In genomic region chr13:54078271-54078670, GRCh38 we compare ENCODE assay signal across 25 cellular contexts.
"Had no signal": no experiment of that assay in that cellular context is flagged by ENCODE, and none has a peak within 500 bp of the region (broad histone marks: within the 10 kb centered on the region; RNA-seq: fewer than 3 reads in every experiment).

No MANE protein-coding gene starts in this region.

- DNase-seq: activated B cell treated with CpG ODN at 0.5 μM for 24 hours; activated CD4-positive, alpha-beta T cell treated with anti-CD3 and anti-CD28 coated beads, Interleukin-2, amount 50 U/mL, for 1 hour; activated CD8-positive, alpha-beta T cell treated with anti-CD3 and anti-CD28 coated beads for 36 hours; activated naive CD8-positive, alpha-beta T cell treated with anti-CD3 and anti-CD28 coated beads, Interleukin-2, amount 50 U/mL, for 24 hours; activated T-cell treated with anti-CD3 and anti-CD28 coated beads, Interleukin-2, amount 50 U/mL, for 4 hours; amygdala; central memory CD4-positive, alpha-beta T cell; endodermal cell; foreskin fibroblast; heart left ventricle; hypothalamus; immature natural killer cell; kidney; left colon; mammary epithelial cell; pancreas; sigmoid colon; small intestine; stimulated activated CD4-positive, alpha-beta T cell treated with anti-CD3 and anti-CD28 coated beads, Interleukin-4, amount 100 ng/mL, for 4 hours; stimulated activated CD8-positive, alpha-beta memory T cell treated with anti-CD3 and anti-CD28 coated beads, Interleukin-4, amount 100 ng/mL, for 48 hours; stimulated activated naive CD8-positive, alpha-beta T cell treated with anti-CD3 and anti-CD28 coated beads, Interleukin-15, amount 100 ng/mL, for 72 hours; substantia nigra; uterus had no signal

- ATAC-seq: activated CD8-positive, alpha-beta T cell treated with anti-CD3 and anti-CD28 coated beads for 36 hours; activated naive CD8-positive, alpha-beta T cell treated with anti-CD3 and anti-CD28 coated beads, Interleukin-2, amount 50 U/mL, for 24 hours; activated T-cell treated with anti-CD3 and anti-CD28 coated beads, Interleukin-2, amount 50 U/mL, for 4 hours; esophagus mucosa; heart left ventricle; left colon; pancreas; stimulated activated memory B cell treated with anti-CD40 and anti-IgM and Interleukin-4, amounts not matched to agents 10 μg/mL and 1 μg/mL and 100 μg/mL, for 72 hours; stimulated activated naive CD8-positive, alpha-beta T cell treated with anti-CD3 and anti-CD28 coated beads, Interleukin-15, amount 100 ng/mL, for 72 hours had no signal
